ENCODE assay signal across 16 cellular contexts in genomic region chr3:125118600-125118999, GRCh38.
DNase-seq lines count a peak whose midpoint lies in the region; ATAC-seq lines count a peak whose summit lies in the region.
"Had no signal": no experiment of that assay in that cellular context is flagged by ENCODE, and none has a peak within 500 bp of the region (broad histone marks: within the 10 kb centered on the region; RNA-seq: fewer than 3 reads in every experiment).

No MANE protein-coding gene starts in this region.

- peak overlapping the region; percentile 84 for H3K4ac ChIP-seq in mesendoderm (ENCODE audit: low read depth, low read length)

- H3K27ac ChIP-seq in mesendoderm (ENCODE audit: low read depth, low read length) = no peak overlapping the region
- H3K27ac ChIP-seq: BLaER1 had no signal

- H3K9ac ChIP-seq in mesendoderm (ENCODE audit: low read length) = no peak overlapping the region
- H3K9ac ChIP-seq: BLaER1 had no signal

- H3K27me3 ChIP-seq in mesendoderm (ENCODE audit: insufficient read depth, low read length, poor library complexity) = no peaks in the 10 kb centered on the region
- H3K27me3 ChIP-seq: BLaER1 had no signal

- peak overlapping the region; percentile 42 for H2BK15ac ChIP-seq in mesendoderm (replicated peaks; ENCODE audit: low read depth)

- no peak overlapping the region for H2BK120ac ChIP-seq in mesendoderm (ENCODE audit: low read depth, low read length)

- H3K36me3 ChIP-seq in mesendoderm (ENCODE audit: control insufficient read depth, insufficient read depth, low read length) = no peaks in the 10 kb centered on the region
- H3K36me3 ChIP-seq: BLaER1 had no signal

- peak overlapping the region; percentile 17 for H3K27ac Mint-ChIP-seq in activated naive CD8-positive, alpha-beta T cell treated with anti-CD3 and anti-CD28 coated beads for 36 hours
- no peak overlapping the region for H3K27ac Mint-ChIP-seq in activated naive CD8-positive, alpha-beta T cell treated with anti-CD3 and anti-CD28 coated beads, Interleukin-2, amount 50 U/mL, for 24 hours
- H3K27ac Mint-ChIP-seq in activated naive CD8-positive, alpha-beta T cell treated with anti-CD3 and anti-CD28 coated beads, Interleukin-2, amount 10 ng/mL, durations not matched to agents 7 days and 5 days = peak overlapping the region; percentile 72
- peak overlapping the region; percentile 56 for H3K27ac Mint-ChIP-seq in stimulated activated naive B cell treated with anti-CD40 and anti-IgM and Interleukin-4, amounts not matched to agents 10 μg/mL and 1 μg/mL and 100 μg/mL, for 72 hours
- H3K27ac Mint-ChIP-seq: GM23338 had no signal

- no CpG with 5 or more reads among the region's 8 CpGs for WGBS in mesendoderm (ENCODE audit: extremely low coverage, insufficient coverage, low lambda C conversion rate)

- peak overlapping the region; percentile 78 for H3K18ac ChIP-seq in mesendoderm (ENCODE audit: low read length)

- H3K27me3 Mint-ChIP-seq in activated naive CD8-positive, alpha-beta T cell treated with anti-CD3 and anti-CD28 coated beads for 36 hours = no peaks in the 10 kb centered on the region
- H3K27me3 Mint-ChIP-seq in activated naive CD8-positive, alpha-beta T cell treated with anti-CD3 and anti-CD28 coated beads, Interleukin-2, amount 50 U/mL, for 24 hours = peaks cover 8% of the 10 kb centered on the region
- H3K27me3 Mint-ChIP-seq in activated naive CD8-positive, alpha-beta T cell treated with anti-CD3 and anti-CD28 coated beads, Interleukin-2, amount 10 ng/mL, durations not matched to agents 7 days and 5 days = no peaks in the 10 kb centered on the region
- H3K27me3 Mint-ChIP-seq in stimulated activated naive B cell treated with anti-CD40 and anti-IgM and Interleukin-4, amounts not matched to agents 10 μg/mL and 1 μg/mL and 100 μg/mL, for 72 hours = peaks cover 5 to 6% of the 10 kb centered on the region in 2 donors

- H3K79me1 ChIP-seq in mesendoderm (ENCODE audit: low read length) = no peaks in the 10 kb centered on the region

- H3K4me2 ChIP-seq in mesendoderm (ENCODE audit: low read length) = no peak overlapping the region
- H3K4me2 ChIP-seq: GM23338 had no signal

- no peak overlapping the region for H3K23ac ChIP-seq in mesendoderm (ENCODE audit: low read length)

- H3K36me3 Mint-ChIP-seq in activated naive CD8-positive, alpha-beta T cell treated with anti-CD3 and anti-CD28 coated beads for 36 hours = no peaks in the 10 kb centered on the region
- H3K36me3 Mint-ChIP-seq in activated naive CD8-positive, alpha-beta T cell treated with anti-CD3 and anti-CD28 coated beads, Interleukin-2, amount 50 U/mL, for 24 hours (ENCODE audit: low read depth) = no peaks in the 10 kb centered on the region
- no peaks in the 10 kb centered on the region for H3K36me3 Mint-ChIP-seq in activated naive CD8-positive, alpha-beta T cell treated with anti-CD3 and anti-CD28 coated beads, Interleukin-2, amount 10 ng/mL, durations not matched to agents 7 days and 5 days
- H3K36me3 Mint-ChIP-seq in stimulated activated naive B cell treated with anti-CD40 and anti-IgM and Interleukin-4, amounts not matched to agents 10 μg/mL and 1 μg/mL and 100 μg/mL, for 72 hours = peaks cover 6 to 10% of the 10 kb centered on the region in 2 donors

- H4K5ac ChIP-seq in mesendoderm (ENCODE audit: low read length) = no peak overlapping the region

- no peak for DNase-seq in activated naive CD8-positive, alpha-beta T cell treated with anti-CD3 and anti-CD28 coated beads for 36 hours
- no peak for DNase-seq in activated naive CD8-positive, alpha-beta T cell treated with anti-CD3 and anti-CD28 coated beads, Interleukin-2, amount 50 U/mL, for 24 hours
- DNase-seq in activated naive CD8-positive, alpha-beta T cell treated with anti-CD3 and anti-CD28 coated beads, Interleukin-2, amount 10 ng/mL, durations not matched to agents 7 days and 5 days = no peak
- DNase-seq in mesendoderm (no peak), DMS 273 (lab: John Stamatoyannopoulos, UW; ENCODE audit: unreplicated experiment) (no peak), SKM-1 treated with dmso at 0.1 percent for 144 hours (lab: John Stamatoyannopoulos, UW; ENCODE audit: unreplicated experiment) (no peak), NCI-H2171 (lab: John Stamatoyannopoulos, UW) (no peak)
- no peak for DNase-seq in stimulated activated naive B cell treated with anti-CD40 and anti-IgM and Interleukin-4, amounts not matched to agents 10 μg/mL and 1 μg/mL and 100 μg/mL, for 72 hours
- DNase-seq: 8988T, GDM1, NCI-H1436, NCI-H2029 treated with DMSO at 0.1 percent for 48 hours, NCI-H748 treated with DMSO at 0.1 percent for 48 hours had no signal

- no peak overlapping the region for H3K56ac ChIP-seq in mesendoderm (ENCODE audit: low read length)

- H3K9me3 Mint-ChIP-seq in activated naive CD8-positive, alpha-beta T cell treated with anti-CD3 and anti-CD28 coated beads for 36 hours = no peaks in the 10 kb centered on the region
- H3K9me3 Mint-ChIP-seq in activated naive CD8-positive, alpha-beta T cell treated with anti-CD3 and anti-CD28 coated beads, Interleukin-2, amount 50 U/mL, for 24 hours = peaks cover 3% of the 10 kb centered on the region
- no peaks in the 10 kb centered on the region for H3K9me3 Mint-ChIP-seq in activated naive CD8-positive, alpha-beta T cell treated with anti-CD3 and anti-CD28 coated beads, Interleukin-2, amount 10 ng/mL, durations not matched to agents 7 days and 5 days
- peaks cover 6 to 10% of the 10 kb centered on the region in 2 donors for H3K9me3 Mint-ChIP-seq in stimulated activated naive B cell treated with anti-CD40 and anti-IgM and Interleukin-4, amounts not matched to agents 10 μg/mL and 1 μg/mL and 100 μg/mL, for 72 hours
- H3K9me3 Mint-ChIP-seq: GM23338 had no signal

- POLR2A ChIA-PET in activated naive CD8-positive, alpha-beta T cell treated with anti-CD3 and anti-CD28 coated beads, Interleukin-2, amount 10 ng/mL, durations not matched to agents 7 days and 5 days (lab: Charles Lee) = interaction anchor here (1.4 to 4.9 kb wide), 3 partner anchors 8 to 67 kb away, joined by 3 to 27 read pairs (median 9); no protein-coding TSS in a partner anchor

- no peak overlapping the region for H4K8ac ChIP-seq in mesendoderm (ENCODE audit: low read depth, low read length)

- peaks cover 21% of the 10 kb centered on the region for H3K4me1 ChIP-seq in mesendoderm (ENCODE audit: control insufficient read depth, low read depth, low read length)

- H3K4me1 Mint-ChIP-seq in activated naive CD8-positive, alpha-beta T cell treated with anti-CD3 and anti-CD28 coated beads for 36 hours = peaks cover 52% of the 10 kb centered on the region
- peaks cover 61% of the 10 kb centered on the region for H3K4me1 Mint-ChIP-seq in activated naive CD8-positive, alpha-beta T cell treated with anti-CD3 and anti-CD28 coated beads, Interleukin-2, amount 50 U/mL, for 24 hours
- H3K4me1 Mint-ChIP-seq in activated naive CD8-positive, alpha-beta T cell treated with anti-CD3 and anti-CD28 coated beads, Interleukin-2, amount 10 ng/mL, durations not matched to agents 7 days and 5 days = peaks cover 44% of the 10 kb centered on the region
- peaks cover 44 to 68% of the 10 kb centered on the region in 2 donors for H3K4me1 Mint-ChIP-seq in stimulated activated naive B cell treated with anti-CD40 and anti-IgM and Interleukin-4, amounts not matched to agents 10 μg/mL and 1 μg/mL and 100 μg/mL, for 72 hours

- no peak overlapping the region for H3K4me3 ChIP-seq in mesendoderm (ENCODE audit: low read length)
- H3K4me3 ChIP-seq: BLaER1, GM23338, K562 had no signal

- H3K4me3 Mint-ChIP-seq in activated naive CD8-positive, alpha-beta T cell treated with anti-CD3 and anti-CD28 coated beads for 36 hours = no peak overlapping the region
- no peak overlapping the region for H3K4me3 Mint-ChIP-seq in activated naive CD8-positive, alpha-beta T cell treated with anti-CD3 and anti-CD28 coated beads, Interleukin-2, amount 50 U/mL, for 24 hours
- H3K4me3 Mint-ChIP-seq in activated naive CD8-positive, alpha-beta T cell treated with anti-CD3 and anti-CD28 coated beads, Interleukin-2, amount 10 ng/mL, durations not matched to agents 7 days and 5 days = no peak overlapping the region
- H3K4me3 Mint-ChIP-seq in stimulated activated naive B cell treated with anti-CD40 and anti-IgM and Interleukin-4, amounts not matched to agents 10 μg/mL and 1 μg/mL and 100 μg/mL, for 72 hours = no peak overlapping the region
- H3K4me3 Mint-ChIP-seq: GM23338 had no signal

- no peaks in the 10 kb centered on the region for H3K79me2 ChIP-seq in mesendoderm (ENCODE audit: control insufficient read depth, insufficient read depth, low read length)

- no peak overlapping the region for H2BK5ac ChIP-seq in mesendoderm (ENCODE audit: low read length)

- no peak for ATAC-seq in activated naive CD8-positive, alpha-beta T cell treated with anti-CD3 and anti-CD28 coated beads, Interleukin-2, amount 50 U/mL, for 24 hours
- no peak for ATAC-seq in activated naive CD8-positive, alpha-beta T cell treated with anti-CD3 and anti-CD28 coated beads, Interleukin-2, amount 10 ng/mL, durations not matched to agents 7 days and 5 days (ENCODE audit: low read depth)
- no peak for ATAC-seq in stimulated activated naive B cell treated with anti-CD40 and anti-IgM and Interleukin-4, amounts not matched to agents 10 μg/mL and 1 μg/mL and 100 μg/mL, for 72 hours (replicated peaks)
- ATAC-seq: GM23338, K562 had no signal

- H2AK5ac ChIP-seq in mesendoderm (ENCODE audit: low read length) = no peak overlapping the region
